Comparison of ENCODE assay signal across 8 cellular contexts in genomic region chr11:36478700-36479329, GRCh38. TPM values are rescaled to one million over a fixed set of nuclear protein-coding genes. Genes with fewer than 3 reads are reported as not detected.
DNase-seq lines count a peak whose midpoint lies in the region; ATAC-seq and TF ChIP-seq lines count a peak whose summit lies in the region.

No MANE protein-coding gene starts in this region.

- CTCF ChIA-PET in activated CD4-positive, alpha-beta memory T cell treated with anti-CD3 and anti-CD28 coated beads for 36 hours (lab: Charles Lee), result interaction anchor here (0.6 to 4.9 kb wide), 32 partner anchors 8 to 861 kb away, joined by 3 to 129 read pairs (median 5); partner anchors contain the start of genes COMMD9, FJX1, PRR5L and TRAF6

- peaks cover 8% of the 10 kb centered on the region for H3K36me3 Mint-ChIP-seq in activated CD4-positive, alpha-beta memory T cell treated with anti-CD3 and anti-CD28 coated beads for 36 hours

- H3K4me1 Mint-ChIP-seq in activated CD4-positive, alpha-beta memory T cell treated with anti-CD3 and anti-CD28 coated beads for 36 hours (ENCODE audit: low read depth), result peaks cover 12% of the 10 kb centered on the region

- H3K27ac ChIP-seq in heart left ventricle (no peak overlapping the region), thyroid gland (no peak overlapping the region)

- POLR2A ChIA-PET in activated CD4-positive, alpha-beta memory T cell treated with anti-CD3 and anti-CD28 coated beads for 36 hours (lab: Charles Lee), result interaction anchor here (1.2 to 2.1 kb wide), 2 partner anchors 24 to 187 kb away, joined by 3 to 7 read pairs; no protein-coding TSS in a partner anchor

- no peaks in the 10 kb centered on the region for H3K9me3 Mint-ChIP-seq in activated CD4-positive, alpha-beta memory T cell treated with anti-CD3 and anti-CD28 coated beads for 36 hours

- H3K27ac Mint-ChIP-seq in activated CD4-positive, alpha-beta memory T cell treated with anti-CD3 and anti-CD28 coated beads for 36 hours, result no peak overlapping the region

- no peak overlapping the region for H3K4me3 ChIP-seq in heart left ventricle
- H3K4me3 ChIP-seq in thyroid gland (replicated peaks in 1 of 3), result no peak overlapping the region

- intact Hi-C loops in activated CD4-positive, alpha-beta memory T cell treated with anti-CD3 and anti-CD28 coated beads for 36 hours (cut with micrococcal nuclease), result loop anchor here (1.0 to 5.0 kb wide), 3 partner anchors 126 to 187 kb away; no protein-coding TSS in a partner anchor
- intact Hi-C loops in heart left ventricle (cut with DNase I) (loop anchor here (2.0 to 10.0 kb wide), 9 partner anchors 102 to 864 kb away; partner anchors contain the start of gene FJX1 (in 6 of the 10)), sciatic nerve (cut with DNase I) (no loop called here), thyroid gland (cut with DNase I) (loop anchor here (10.0 kb wide), 1 partner anchor 174 kb away; no protein-coding TSS in a partner anchor)

- 22 to 37% (median 24%) methylated on average over 2 of the region's 2 CpGs for WGBS in heart left ventricle, 4 donors
- 34 to 41% methylated on average over 2 of the region's 2 CpGs for WGBS in thyroid gland, 2 donors

- TF ChIP-seq POLR2A in heart left ventricle (IDR thresholded peaks at IDR 0.05) (no peak), thyroid gland (IDR thresholded peaks at IDR 0.05) (no peak)

- TF ChIP-seq CTCF in GM12874 (IDR thresholded peaks at IDR 0.05; ENCODE audit: insufficient read depth, low read depth, low read length) (peak; percentile 53), heart left ventricle (IDR thresholded peaks at IDR 0.05) (peak; percentile 25 to 77 (median 62)), thyroid gland (IDR thresholded peaks at IDR 0.05) (peak in 3 of 6 experiments; percentile 9 to 38 (median 32))

- H3K9me3 ChIP-seq in heart left ventricle (no peaks in the 10 kb centered on the region), thyroid gland (no peaks in the 10 kb centered on the region)

- DNase-seq in AG20443 (ENCODE audit: low spot score) (peak; percentile 65), NCI-H2196 (lab: John Stamatoyannopoulos, UW; ENCODE audit: unreplicated experiment) (peak; percentile 70), heart left ventricle (peak in 1 of 5 donors; percentile 30), sciatic nerve (ENCODE audit: low spot score) (no peak), thyroid gland (no peak)
- peak; percentile 38 for DNase-seq in activated CD4-positive, alpha-beta memory T cell treated with anti-CD3 and anti-CD28 coated beads for 36 hours

- H3K27me3 ChIP-seq in heart left ventricle, result no peaks in the 10 kb centered on the region
- no peaks in the 10 kb centered on the region for H3K27me3 ChIP-seq in thyroid gland

- H3K4me3 Mint-ChIP-seq in activated CD4-positive, alpha-beta memory T cell treated with anti-CD3 and anti-CD28 coated beads for 36 hours, result no peak overlapping the region

- no peaks in the 10 kb centered on the region for H3K27me3 Mint-ChIP-seq in activated CD4-positive, alpha-beta memory T cell treated with anti-CD3 and anti-CD28 coated beads for 36 hours

- ATAC-seq in heart left ventricle (peak in 3 of 4 donors; percentile 70 to 80 (median 78)), sciatic nerve (peak; percentile 74), HG02642 (IDR thresholded peaks at IDR 0.05; ENCODE audit: poor library complexity, unreplicated experiment) (no peak)

- H3K4me1 ChIP-seq in heart left ventricle (peaks cover 0 to 17% (median 5%) of the 10 kb centered on the region in 12 donors), thyroid gland (no peaks in the 10 kb centered on the region)

- H3K36me3 ChIP-seq in heart left ventricle (peaks cover 0 to 11% (median 3%) of the 10 kb centered on the region in 9 donors), thyroid gland (no peaks in the 10 kb centered on the region)

RNA-seq across cellular contexts. Expression of gene TRAF6, which starts 31.3 kb away (rescaled TPM):
- 10 to 100 TPM; 12.0 to 12.1 TPM for total RNA-seq in activated CD4-positive, alpha-beta memory T cell treated with anti-CD3 and anti-CD28 coated beads for 36 hours
- total RNA-seq in heart left ventricle (10 to 100 TPM; 10.1 to 17.4 (median 15.1) TPM), sciatic nerve (16.6 TPM), thyroid gland (10 to 100 TPM; 16.0 to 30.5 (median 20.9) TPM)
- 1 to 10 TPM; 2.7 to 6.6 TPM for polyA plus RNA-seq in heart left ventricle

Comparison
In these comparisons a context has a peak if more than half of its experiments do, and no peak if none do; other contexts are left out.
1. DNase-seq: peak in AG20443 (single experiment), NCI-H2196 (single experiment) and activated CD4-positive, alpha-beta memory T cell treated with anti-CD3 and anti-CD28 coated beads for 36 hours (single experiment); none in sciatic nerve (single experiment) and thyroid gland (0 of 2).